ENCODE assay signal across 8 cellular contexts in genomic region chr15:38072507-38073277, GRCh38.
DNase-seq lines count a peak whose midpoint lies in the region; TF ChIP-seq lines count a peak whose summit lies in the region.

No MANE protein-coding gene starts in this region.

- TF ChIP-seq CTCF in WERI-Rb-1 (IDR thresholded peaks at IDR 0.05; ENCODE audit: low read depth, low read length) (peak; percentile 22; the same call in 1 of the 2 replicates), mesothelial cell of epicardium (IDR thresholded peaks at IDR 0.05; ENCODE audit: unreplicated experiment) (no peak), tibial nerve (IDR thresholded peaks at IDR 0.05) (peak in 2 of 5 experiments; percentile 5 to 14)

- H3K4me1 ChIP-seq in esophagus (ENCODE audit: control insufficient read depth in 2 of 2, insufficient read depth in 2 of 2, low read length in 1 of 2) (peaks cover 0 to 2% of the 10 kb centered on the region in 2 donors), tibial nerve (peaks cover 0 to 47% (median 25%) of the 10 kb centered on the region in 4 donors)

- no peak for TF ChIP-seq POLR2A in tibial nerve (IDR thresholded peaks at IDR 0.05)

- H3K4me1 Mint-ChIP-seq in activated naive CD4-positive, alpha-beta T cell treated with anti-CD3 and anti-CD28 coated beads, Interleukin-2, amount 10 ng/mL, durations not matched to agents 7 days and 5 days, result peaks cover 18% of the 10 kb centered on the region
- H3K4me1 Mint-ChIP-seq in mesothelial cell of epicardium, result peaks cover 77% of the 10 kb centered on the region

- H3K4me3 Mint-ChIP-seq in activated naive CD4-positive, alpha-beta T cell treated with anti-CD3 and anti-CD28 coated beads, Interleukin-2, amount 10 ng/mL, durations not matched to agents 7 days and 5 days, result peak overlapping the region; percentile 41
- peak overlapping the region; percentile 72 for H3K4me3 Mint-ChIP-seq in mesothelial cell of epicardium

- CTCF ChIA-PET in activated naive CD4-positive, alpha-beta T cell treated with anti-CD3 and anti-CD28 coated beads, Interleukin-2, amount 10 ng/mL, durations not matched to agents 7 days and 5 days (lab: Charles Lee), result interaction anchor here (1.4 kb wide), 1 partner anchor 11 kb away, joined by 4 read pairs; no protein-coding TSS in a partner anchor

- H3K27ac ChIP-seq in WERI-Rb-1, result peak overlapping the region; percentile 65
- H3K27ac ChIP-seq in esophagus (ENCODE audit: low read depth in 2 of 2, low read length in 1 of 2), result peak overlapping the region; percentile 89 to 94
- peak overlapping the region; percentile 58 to 95 (median 84) for H3K27ac ChIP-seq in tibial nerve

- H3K9me3 Mint-ChIP-seq in activated naive CD4-positive, alpha-beta T cell treated with anti-CD3 and anti-CD28 coated beads, Interleukin-2, amount 10 ng/mL, durations not matched to agents 7 days and 5 days, result no peaks in the 10 kb centered on the region
- no peaks in the 10 kb centered on the region for H3K9me3 Mint-ChIP-seq in mesothelial cell of epicardium

- H3K27ac Mint-ChIP-seq in activated naive CD4-positive, alpha-beta T cell treated with anti-CD3 and anti-CD28 coated beads, Interleukin-2, amount 10 ng/mL, durations not matched to agents 7 days and 5 days, result no peak overlapping the region
- peak overlapping the region; percentile 99 for H3K27ac Mint-ChIP-seq in mesothelial cell of epicardium

- TF ChIP-seq EP300 in tibial nerve (IDR thresholded peaks at IDR 0.05), result peak in 1 of 2 donors; percentile 60

- no peaks in the 10 kb centered on the region for H3K36me3 ChIP-seq in WERI-Rb-1
- no peaks in the 10 kb centered on the region for H3K36me3 ChIP-seq in esophagus (ENCODE audit: control insufficient read depth in 2 of 2, insufficient read depth in 2 of 2, low read length in 1 of 2)
- H3K36me3 ChIP-seq in tibial nerve, result no peaks in the 10 kb centered on the region

- H3K27me3 ChIP-seq in WERI-Rb-1 (ENCODE audit: insufficient read depth, low read depth, severe bottlenecking) (peaks cover 33% of the 10 kb centered on the region), esophagus (ENCODE audit: control insufficient read depth in 1 of 2, insufficient read depth in 2 of 2, low read length in 2 of 2) (no peaks in the 10 kb centered on the region), tibial nerve (no peaks in the 10 kb centered on the region)

- no peaks in the 10 kb centered on the region for H3K36me3 Mint-ChIP-seq in activated naive CD4-positive, alpha-beta T cell treated with anti-CD3 and anti-CD28 coated beads, Interleukin-2, amount 10 ng/mL, durations not matched to agents 7 days and 5 days
- no peaks in the 10 kb centered on the region for H3K36me3 Mint-ChIP-seq in mesothelial cell of epicardium

- H3K27me3 Mint-ChIP-seq in activated naive CD4-positive, alpha-beta T cell treated with anti-CD3 and anti-CD28 coated beads, Interleukin-2, amount 10 ng/mL, durations not matched to agents 7 days and 5 days, result peaks cover 56% of the 10 kb centered on the region
- no peaks in the 10 kb centered on the region for H3K27me3 Mint-ChIP-seq in mesothelial cell of epicardium (ENCODE audit: low read depth)

- 1% methylated on average over 54 of the region's 54 CpGs for WGBS in esophagus, 2 donors
- WGBS in tibial nerve, 2 donors, result 0% methylated on average over 15 to 22 of the region's 54 CpGs

- peak; percentile 27 for DNase-seq in activated naive CD4-positive, alpha-beta T cell treated with anti-CD3 and anti-CD28 coated beads, Interleukin-2, amount 10 ng/mL, durations not matched to agents 7 days and 5 days
- DNase-seq in activated naive CD4-positive, alpha-beta T cell (lab: John Stamatoyannopoulos, UW), result no peak
- DNase-seq in HCEC 1CT, result peak; percentile 77
- DNase-seq in M059J (ENCODE audit: low read depth), result peak; percentile 81
- peak; percentile 63 for DNase-seq in WERI-Rb-1
- DNase-seq in mesothelial cell of epicardium (ENCODE audit: low spot score in 2 of 2, unreplicated experiment in 2 of 2), result peak; percentile 69 to 87
- DNase-seq in tibial nerve (ENCODE audit: low spot score in 2 of 2), result peak; percentile 46 to 55

- H3K9me3 ChIP-seq in WERI-Rb-1 (ENCODE audit: severe bottlenecking), result no peaks in the 10 kb centered on the region
- no peaks in the 10 kb centered on the region for H3K9me3 ChIP-seq in esophagus (ENCODE audit: control insufficient read depth in 2 of 2, insufficient read depth in 1 of 2, low read depth in 1 of 2, low read length in 1 of 2)
- H3K9me3 ChIP-seq in tibial nerve, result no peaks in the 10 kb centered on the region

- H3K4me3 ChIP-seq in WERI-Rb-1 (ENCODE audit: low read depth, low read length) (peak overlapping the region; percentile 52), esophagus (ENCODE audit: low read depth in 1 of 2, low read length in 2 of 2) (peak overlapping the region; percentile 57 to 64), tibial nerve (peak overlapping the region; percentile 22 to 63 (median 46))

Comparison
In these comparisons a context has a peak if more than half of its experiments do, and no peak if none do; other contexts are left out.
1. DNase-seq: peak in activated naive CD4-positive, alpha-beta T cell treated with anti-CD3 and anti-CD28 coated beads, Interleukin-2, amount 10 ng/mL, durations not matched to agents 7 days and 5 days (single experiment), HCEC 1CT (single experiment), M059J (single experiment), WERI-Rb-1 (single experiment), mesothelial cell of epicardium (2 of 2) and tibial nerve (2 of 2); none in activated naive CD4-positive, alpha-beta T cell (0 of 4).
2. Peak in every context shown above with its lines, with median percentiles within 50 percentile points of each other: H3K27ac ChIP-seq and H3K4me3 ChIP-seq.